19 cellular contexts compared by ENCODE assay signal in genomic region chr7:14242186-14242585, GRCh38.
"Had no signal": no experiment of that assay in that cellular context is flagged by ENCODE, and none has a peak within 500 bp of the region (broad histone marks: within the 10 kb centered on the region; RNA-seq: fewer than 3 reads in every experiment).

No MANE protein-coding gene starts in this region.

- H3K27ac ChIP-seq: colonic mucosa, esophagus squamous epithelium, gastrocnemius medialis, SK-N-MC, thoracic aorta, upper lobe of left lung had no signal

- DNase-seq: activated CD4-positive, alpha-beta T cell treated with anti-CD3 and anti-CD28 coated beads, Interleukin-2, amount 50 U/mL, for 1 hour; activated CD8-positive, alpha-beta T cell treated with anti-CD3 and anti-CD28 coated beads, Interleukin-2, amount 10 ng/mL, durations not matched to agents 7 days and 5 days; activated gamma-delta T cell treated with Interleukin-2 at 50 U/mL for 16 hours; aorta; colonic mucosa; endodermal cell; esophagus squamous epithelium; gastrocnemius medialis; heart right ventricle; mucosa of descending colon; nephron progenitor cell; occipital lobe; posterior cingulate gyrus; stimulated activated CD4-positive, alpha-beta T cell treated with anti-CD3 and anti-CD28 coated beads, Interleukin-2, amount 100 ng/mL, for 48 hours; stimulated activated naive CD4-positive, alpha-beta T cell treated with Interleukin-2 at 50 U/mL for 16 hours; T-helper 2 cell; upper lobe of left lung had no signal

- H3K9me3 ChIP-seq: colonic mucosa, esophagus squamous epithelium, gastrocnemius medialis, heart right ventricle, mucosa of descending colon, thoracic aorta, upper lobe of left lung had no signal

- H3K36me3 ChIP-seq: colonic mucosa, esophagus squamous epithelium, gastrocnemius medialis, heart right ventricle, thoracic aorta, upper lobe of left lung had no signal

- H3K27me3 ChIP-seq: colonic mucosa, esophagus squamous epithelium, gastrocnemius medialis, heart right ventricle, upper lobe of left lung had no signal

- H3K4me1 ChIP-seq: colonic mucosa, esophagus squamous epithelium, gastrocnemius medialis, heart right ventricle, upper lobe of left lung had no signal

- H3K4me3 ChIP-seq: colonic mucosa, esophagus squamous epithelium, gastrocnemius medialis, heart right ventricle, mucosa of descending colon, SK-N-MC, thoracic aorta, upper lobe of left lung had no signal
